8 cellular contexts compared by ENCODE assay signal in the genomic region with DNA sequence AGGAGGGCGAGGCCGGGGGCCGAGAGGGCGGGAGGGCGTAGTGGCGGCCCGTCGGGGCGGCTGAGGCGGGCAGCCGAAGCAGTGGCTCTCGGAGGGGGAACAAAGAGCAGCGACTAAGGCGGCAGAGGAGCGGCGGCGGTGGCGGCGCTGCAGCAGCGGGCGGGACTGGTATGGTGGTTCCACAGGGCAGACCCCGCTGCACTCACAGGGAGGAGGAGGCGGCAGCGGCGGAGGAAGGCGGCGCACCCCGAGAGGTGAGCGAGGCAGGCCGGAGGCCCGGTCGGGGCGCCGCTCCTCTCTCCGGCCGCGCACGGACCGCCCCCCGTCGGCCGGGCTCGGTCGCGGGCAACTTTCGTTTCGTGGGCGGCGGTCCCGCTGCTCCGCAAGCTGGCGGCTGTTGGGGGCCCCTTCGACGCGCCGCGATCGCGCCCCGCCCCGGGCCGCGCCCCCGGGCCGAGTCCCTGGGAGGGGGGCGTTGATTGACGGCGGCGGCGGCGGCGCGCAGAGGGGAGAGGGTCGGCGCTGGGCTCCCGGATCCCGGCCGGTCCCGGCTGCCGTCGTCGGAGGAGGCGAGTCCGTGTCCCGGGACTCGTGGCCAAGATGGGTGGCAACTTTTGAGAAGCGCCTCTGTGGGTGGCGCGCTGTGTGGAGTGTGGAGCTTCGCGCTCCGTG. TPM values are rescaled to one million over a fixed set of nuclear protein-coding genes. Genes with fewer than 3 reads are reported as not detected.
A peak's percentile ranks its signal among the peaks of the same experiment; 100 is the strongest.
DNase-seq lines count a peak whose midpoint lies in the region; ATAC-seq and TF ChIP-seq lines count a peak whose summit lies in the region.

No MANE protein-coding gene starts in this region.

- peak overlapping the region; percentile 90 to 96 (median 92) for H3K4me3 ChIP-seq in mammary epithelial cell (replicated peaks in 1 of 3; ENCODE audit: insufficient read depth in 1 of 3, low read depth in 2 of 3, low read length in 3 of 3)

- intact Hi-C loops in mammary epithelial cell (cut with micrococcal nuclease), result no loop called here

- H4K20me1 ChIP-seq in mammary epithelial cell (ENCODE audit: insufficient read depth, low read length), result no peaks in the 10 kb centered on the region

- H3K4me2 ChIP-seq in mammary epithelial cell (ENCODE audit: insufficient read depth, low read depth, low read length), result peak overlapping the region; percentile 94

- TF ChIP-seq CTCF in mammary epithelial cell (conservative IDR thresholded peaks at IDR 0.05 in 1 of 2, IDR thresholded peaks at IDR 0.05 in 1 of 2; ENCODE audit: extremely low read depth in 1 of 2, insufficient read depth in 1 of 2, low read depth in 1 of 2, low read length in 2 of 2), result no peak

- WGBS in mammary epithelial cell (ENCODE audit: low coverage, missing lambda C conversion rate), result 1% methylated on average over 23 of the region's 92 CpGs

- CTCF ChIA-PET in mammary epithelial cell (lab: Charles Lee; ENCODE audit: low non-redundant PET), result no interaction called here

- H3K27me3 ChIP-seq in mammary epithelial cell (ENCODE audit: insufficient read depth, low read length), result no peaks in the 10 kb centered on the region

- H3K4me1 ChIP-seq in mammary epithelial cell (ENCODE audit: insufficient read depth, low read length), result peaks cover 31% of the 10 kb centered on the region

- DNase-seq in AG20443 (ENCODE audit: low spot score) (peak; percentile 65), T-helper 2 cell (peak in 3 of 5 experiments; percentile 29 to 56 (median 37)), mammary epithelial cell (peak; percentile 17), islet precursor cell (peak; percentile 60), kidney glomerular epithelial cell (lab: John Stamatoyannopoulos, UW) (no peak)
- DNase-seq in stimulated activated CD4-positive, alpha-beta T cell treated with anti-CD3 and anti-CD28 coated beads, Interleukin-12 subunit alpha, Interleukin-12 subunit beta, amount 100 ng/mL, for 4 hours, result peak; percentile 37

- H3K27ac ChIP-seq in mammary epithelial cell (ENCODE audit: insufficient read depth, low read depth, low read length), result peak overlapping the region; percentile 74

- dilution Hi-C loops in mammary epithelial cell (cut with HindIII; ENCODE audit: low sequenced_read_pairs), result no loop called here

- peak overlapping the region; percentile 90 for H2AFZ ChIP-seq in mammary epithelial cell (ENCODE audit: low read depth, low read length)

- H3K9me3 ChIP-seq in mammary epithelial cell (replicated peaks; ENCODE audit: insufficient read depth, low read length), result no peaks in the 10 kb centered on the region

- H3K36me3 ChIP-seq in mammary epithelial cell (ENCODE audit: insufficient read depth, low read length), result no peaks in the 10 kb centered on the region

- in situ Hi-C loops in mammary epithelial cell (cut with MboI; ENCODE audit: low sequenced_read_pairs in 2 of 2), result no loop called here

- H3K9ac ChIP-seq in mammary epithelial cell (ENCODE audit: insufficient read depth, low read length), result peak overlapping the region; percentile 81

- peaks cover 54% of the 10 kb centered on the region for H3K79me2 ChIP-seq in mammary epithelial cell (ENCODE audit: insufficient read depth, low read length)

- BruUV-seq in mammary epithelial cell (replicated peaks; lab: Mats Ljungman, UMichigan), result no TSS peak

- peak; percentile 39 for ATAC-seq in GM18909 (IDR thresholded peaks at IDR 0.05; ENCODE audit: poor library complexity, unreplicated experiment)
- peak; percentile 37 for ATAC-seq in HG03135 (IDR thresholded peaks at IDR 0.05; ENCODE audit: unreplicated experiment)

RNA-seq across cellular contexts. Expression of a gene that starts 0.5 kb away (rescaled TPM):
- 10 to 100 TPM; 21.0 to 38.7 TPM for total RNA-seq in mammary epithelial cell
- polyA plus RNA-seq in mammary epithelial cell, result 16.9 TPM
- 129 TPM for polyA minus RNA-seq in mammary epithelial cell
